ENCODE assay signal across 17 cellular contexts in the genomic region with DNA sequence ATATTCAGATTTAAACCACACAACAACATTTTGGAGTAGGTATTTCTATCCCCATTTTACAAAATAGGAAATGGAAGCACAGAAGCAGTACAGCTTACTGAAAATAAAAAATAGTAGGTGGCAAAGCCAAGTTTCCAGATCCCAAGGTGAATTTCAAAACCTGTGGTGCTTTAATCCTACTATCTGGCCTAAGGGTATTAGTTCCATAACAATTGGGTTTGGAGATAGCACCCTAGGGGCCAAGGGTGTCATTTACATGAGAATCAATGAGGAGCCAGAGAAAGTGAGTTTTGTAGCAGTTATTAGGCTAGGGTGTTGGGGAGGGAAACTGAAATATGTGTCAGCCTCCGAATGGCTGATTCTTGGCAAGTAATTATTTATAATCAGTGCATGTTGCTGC. TPM values are rescaled to one million over a fixed set of nuclear protein-coding genes. Genes with fewer than 3 reads are reported as not detected.
DNase-seq lines count a peak whose midpoint lies in the region; ATAC-seq, FAIRE-seq and TF ChIP-seq lines count a peak whose summit lies in the region.
"Had no signal": no experiment of that assay in that cellular context is flagged by ENCODE, and none has a peak within 500 bp of the region (broad histone marks: within the 10 kb centered on the region; RNA-seq: fewer than 3 reads in every experiment).

No MANE protein-coding gene starts in this region.

- H3K79me2 ChIP-seq in H1 (ENCODE audit: control insufficient read depth in 1 of 2, insufficient read depth in 2 of 2, low read length in 2 of 2) = no peaks in the 10 kb centered on the region

- H3K4ac ChIP-seq in H1 (replicated peaks; ENCODE audit: insufficient read length, low read depth, low read length) = no peak overlapping the region

- H3K9me3 ChIP-seq in HAP-1 (no peaks in the 10 kb centered on the region), H1 (ENCODE audit: insufficient read depth in 2 of 2, low read depth in 1 of 2, low read length in 1 of 2) (no peaks in the 10 kb centered on the region; a peak in 1 of 4 replicates), iPS-20b (ENCODE audit: insufficient read depth, low read depth, low read length) (no peaks in the 10 kb centered on the region)
- H3K9me3 ChIP-seq: BLaER1 had no signal

- no peak overlapping the region for H4K8ac ChIP-seq in H1 (ENCODE audit: extremely low read depth, insufficient read depth, low read length)

- in situ Hi-C loops in HAP-1 (cut with MboI; ENCODE audit: low sequenced_read_pairs) = no loop called here

- DNase-seq in ELF-1 (ENCODE audit: low read depth, low spot score) (peak; percentile 34), HAP-1 (ENCODE audit: low spot score in 2 of 2) (peak; percentile 73 to 82), H1 (ENCODE audit: low read depth in 1 of 2, low spot score in 2 of 2) (no peak), mesothelial cell of epicardium (ENCODE audit: low spot score in 2 of 2, unreplicated experiment in 2 of 2) (no peak), HEK293T (ENCODE audit: extremely low spot score) (no peak), left ventricle myocardium superior (no peak)
- no peak for DNase-seq in activated naive CD4-positive, alpha-beta T cell treated with anti-CD3 and anti-CD28 coated beads, Interleukin-2, amount 50 U/mL, for 72 hours (ENCODE audit: low spot score in 2 of 2)
- DNase-seq: 8988T, AML-193, DMS79, HCEC 1CT, IMR-90, KBM-7 had no signal

- H3K9me3 Mint-ChIP-seq in activated naive CD4-positive, alpha-beta T cell treated with anti-CD3 and anti-CD28 coated beads, Interleukin-2, amount 50 U/mL, for 72 hours = no peaks in the 10 kb centered on the region
- H3K9me3 Mint-ChIP-seq in mesothelial cell of epicardium = peaks cover 3% of the 10 kb centered on the region

- H3K27me3 Mint-ChIP-seq in mesothelial cell of epicardium (ENCODE audit: low read depth) = no peaks in the 10 kb centered on the region

- CTCF ChIA-PET in H1 (lab: Charles Lee; ENCODE audit: partially characterized antibody) (interaction anchor here (1.2 kb wide), 1 partner anchor 24 kb away, joined by 3 read pairs; no protein-coding TSS in a partner anchor), HEK293T (lab: Yijun Ruan, JAX) (no interaction called here)

- H3K4me1 ChIP-seq in HAP-1 = peaks cover 48% of the 10 kb centered on the region
- peaks cover 4 to 11% (median 7%) of the 10 kb centered on the region in 4 experiments; a peak in 6 of 7 replicates for H3K4me1 ChIP-seq in H1 (replicated peaks in 1 of 4; ENCODE audit: control insufficient read depth in 3 of 4, insufficient read depth in 4 of 4, low read length in 3 of 4)
- peaks cover 10% of the 10 kb centered on the region; the same call in 1 of the 2 replicates for H3K4me1 ChIP-seq in iPS-20b (ENCODE audit: insufficient read depth, low read length)
- H3K4me1 ChIP-seq: BLaER1 had no signal

- no peak overlapping the region for H2BK120ac ChIP-seq in H1 (replicated peaks; ENCODE audit: low read depth, low read length)

- no peaks in the 10 kb centered on the region for H3K4me1 Mint-ChIP-seq in mesothelial cell of epicardium

- no peak overlapping the region for H3K14ac ChIP-seq in H1 (ENCODE audit: insufficient read length)

- H3K9ac ChIP-seq in H1 (replicated peaks in 1 of 4; ENCODE audit: extremely low read depth in 1 of 4, low read depth in 3 of 4, low read length in 3 of 4) = no peak overlapping the region
- no peak overlapping the region for H3K9ac ChIP-seq in iPS-20b (ENCODE audit: low read depth, low read length)
- H3K9ac ChIP-seq: BLaER1 had no signal

- no peak overlapping the region for H2AK5ac ChIP-seq in H1 (ENCODE audit: low read depth, low read length)

- H4K5ac ChIP-seq in H1 (ENCODE audit: insufficient read length, low read depth, low read length) = no peak overlapping the region

- no peak overlapping the region for H3K56ac ChIP-seq in H1 (replicated peaks; ENCODE audit: insufficient read length, low read depth, low read length)

- POLR2A ChIA-PET in H1 (lab: Charles Lee; ENCODE audit: partially characterized antibody) (no interaction called here), HEK293T (lab: Yijun Ruan, JAX) (no interaction called here)

- H4K20me1 ChIP-seq in H1 (replicated peaks in 1 of 2; ENCODE audit: control insufficient read depth in 1 of 2, insufficient read depth in 2 of 2, low read length in 2 of 2) = peaks cover 4% of the 10 kb centered on the region in 2 experiments
- H4K20me1 ChIP-seq: BLaER1 had no signal

- no peak overlapping the region for H3K27ac ChIP-seq in H1 (ENCODE audit: low read depth, low read length)
- no peak overlapping the region for H3K27ac ChIP-seq in iPS-20b (ENCODE audit: low read length)
- H3K27ac ChIP-seq: BLaER1 had no signal

- 35% methylated on average over 1 of the region's 1 CpG; no CpG with 5 or more reads in 1 of the 2 experiments for WGBS in H1 (ENCODE audit: extremely low coverage in 1 of 2, insufficient coverage in 1 of 2, insufficient read length in 1 of 2, insufficient replicate concordance in 2 of 2, low coverage in 1 of 2, low lambda C conversion rate in 2 of 2, missing lambda C conversion rate in 1 of 2), 2 experiments

- H3K36me3 Mint-ChIP-seq in activated naive CD4-positive, alpha-beta T cell treated with anti-CD3 and anti-CD28 coated beads, Interleukin-2, amount 50 U/mL, for 72 hours = no peaks in the 10 kb centered on the region
- H3K36me3 Mint-ChIP-seq in mesothelial cell of epicardium = no peaks in the 10 kb centered on the region

- H3K23me2 ChIP-seq in H1 (ENCODE audit: low read depth, low read length) = peaks cover 5% of the 10 kb centered on the region; the same call in 1 of the 2 replicates

- H3K4me3 ChIP-seq in HAP-1 (no peak overlapping the region), H1 (ENCODE audit: extremely low read depth in 1 of 4, insufficient read depth in 2 of 4, low read depth in 3 of 4, low read length in 4 of 4) (peak overlapping the region in 1 of 4 experiments; percentile 39; a peak in 1 of 8 replicates), iPS-20b (ENCODE audit: low read length) (peak overlapping the region; percentile 47; the same call in 1 of the 2 replicates)
- H3K4me3 ChIP-seq: BLaER1 had no signal

- intact Hi-C loops in left ventricle myocardium superior (cut with micrococcal nuclease) = no loop called here

- H3K4me3 Mint-ChIP-seq in mesothelial cell of epicardium = no peak overlapping the region

- peak; percentile 86 for FAIRE-seq in H1 (lab: Jason Lieb, UNC)
- FAIRE-seq: G401.6, HTR-8/SVneo had no signal

- H3K27ac Mint-ChIP-seq in activated naive CD4-positive, alpha-beta T cell treated with anti-CD3 and anti-CD28 coated beads, Interleukin-2, amount 50 U/mL, for 72 hours = no peak overlapping the region
- no peak overlapping the region for H3K27ac Mint-ChIP-seq in mesothelial cell of epicardium

- no peak for ATAC-seq in activated naive CD4-positive, alpha-beta T cell treated with anti-CD3 and anti-CD28 coated beads, Interleukin-2, amount 50 U/mL, for 72 hours
- no peak for ATAC-seq in left ventricle myocardium superior

- TF ChIP-seq CTCF in H1 (IDR thresholded peaks at IDR 0.05; ENCODE audit: control extremely low read depth in 1 of 3, insufficient read depth in 1 of 3, low read depth in 1 of 3, low read length in 3 of 3) (no peak), mesothelial cell of epicardium (IDR thresholded peaks at IDR 0.05; ENCODE audit: unreplicated experiment) (no peak)

- no peak overlapping the region for H3K23ac ChIP-seq in H1 (ENCODE audit: insufficient read length)

- no peaks in the 10 kb centered on the region for H3K79me1 ChIP-seq in H1 (ENCODE audit: low read depth, low read length)

- no peak overlapping the region for H4K91ac ChIP-seq in H1 (replicated peaks; ENCODE audit: insufficient read length, low read length)

- TF ChIP-seq EP300 in H1 (IDR thresholded peaks at IDR 0.05; ENCODE audit: borderline replicate concordance in 1 of 2, low read depth in 2 of 2, low read length in 2 of 2) = no peak

- no peaks in the 10 kb centered on the region for H3K36me3 ChIP-seq in HAP-1 (replicated peaks)
- H3K36me3 ChIP-seq in H1 (ENCODE audit: control insufficient read depth in 2 of 4, insufficient read depth in 4 of 4, low read length in 3 of 4) = no peaks in the 10 kb centered on the region
- no peaks in the 10 kb centered on the region for H3K36me3 ChIP-seq in iPS-20b (ENCODE audit: insufficient read depth, low read depth, low read length)
- H3K36me3 ChIP-seq: BLaER1 had no signal

- no peak for TF ChIP-seq RAD21 in H1 (IDR thresholded peaks at IDR 0.05 in 1 of 2, conservative IDR thresholded peaks at IDR 0.05 in 1 of 2; ENCODE audit: low read depth in 2 of 2, low read length in 2 of 2)

- no peak for TF ChIP-seq POLR2A in H1 (IDR thresholded peaks at IDR 0.05; ENCODE audit: control extremely low read depth in 1 of 2, low read depth in 2 of 2, low read length in 2 of 2)

- no peak overlapping the region for H2BK5ac ChIP-seq in H1 (ENCODE audit: low read depth, low read length)

- no peak overlapping the region for H2BK15ac ChIP-seq in H1 (ENCODE audit: low read length)

- H2AFZ ChIP-seq in H1 (ENCODE audit: low read length) = no peak overlapping the region

- no peaks in the 10 kb centered on the region for H3K27me3 ChIP-seq in HAP-1 (ENCODE audit: low read depth)
- peaks cover 6 to 35% (median 23%) of the 10 kb centered on the region in 4 experiments; a peak in 5 of 7 replicates for H3K27me3 ChIP-seq in H1 (replicated peaks in 1 of 4; ENCODE audit: control insufficient read depth in 3 of 4, extremely low read depth in 1 of 4, insufficient read depth in 3 of 4, low read length in 3 of 4)
- H3K27me3 ChIP-seq in iPS-20b (ENCODE audit: insufficient read depth, low read length) = peaks cover 74% of the 10 kb centered on the region
- H3K27me3 ChIP-seq: BLaER1 had no signal

- no peak overlapping the region for H3K18ac ChIP-seq in H1 (ENCODE audit: extremely low read depth, low read length)

- H2BK20ac ChIP-seq in H1 (ENCODE audit: low read length) = peak overlapping the region; percentile 75; the same call in 1 of the 2 replicates

- no peak overlapping the region for H2BK12ac ChIP-seq in H1 (ENCODE audit: low read depth, low read length)

- H3K4me2 ChIP-seq in H1 (ENCODE audit: insufficient read depth in 1 of 2, low read depth in 2 of 2, low read length in 2 of 2) = peak overlapping the region; percentile 38 to 49
- H3K4me2 ChIP-seq: BLaER1 had no signal

TF ChIP-seq in HEK293T, 16 proteins besides CTCF, POLR2A, EP300 and RAD21 (continues in another document):
- no peak for TF ChIP-seq CTBP1 (IDR thresholded peaks at IDR 0.05; ENCODE audit: borderline replicate concordance)

RNA-seq across cellular contexts. Expression of gene OSBPL6, which starts 24.9 kb away (rescaled TPM):
- 5.6 and 7.2 TPM in 2 replicates for total RNA-seq in H1 (2021; fragmentation: NEBNext Ultra II Directional; extraction: Animal tissue kit (Norgen Biotek cat#: 25700))
- 1.5 and 1.7 TPM in 2 replicates for polyA plus RNA-seq in H1 (2011; rRNA removed)
- polyA plus RNA-seq in H1 (2011; cell fraction: cytosol; rRNA removed) = 2.5 TPM
- 3.5 TPM for polyA plus RNA-seq in H1 (2011; cell fraction: nucleus; rRNA removed)
- 2.9 to 4.0 TPM (median 3.6 TPM) in 4 replicates for polyA plus RNA-seq in H1 (2012, experiment 1 of 2)
- 0.13 TPM for polyA plus RNA-seq in H1 (2012, experiment 2 of 2)
- 3.1 TPM for polyA plus RNA-seq in H1 (2013, experiment 1 of 2)
- 2.9 TPM for polyA plus RNA-seq in H1 (2013, experiment 2 of 2)
- polyA minus RNA-seq in H1 (2011; rRNA and poly(A)+ RNA removed) = 6.0 and 7.0 TPM in 2 replicates
- polyA minus RNA-seq in H1 (2011; cell fraction: cytosol; rRNA and poly(A)+ RNA removed) = 7.1 TPM
- 12.2 TPM for polyA minus RNA-seq in H1 (2011; cell fraction: nucleus; rRNA and poly(A)+ RNA removed)
- 1 to 10 TPM in 1 of 2 donors, under 1 TPM in 1; 0.52 to 2.0 TPM for total RNA-seq in activated naive CD4-positive, alpha-beta T cell treated with anti-CD3 and anti-CD28 coated beads, Interleukin-2, amount 50 U/mL, for 72 hours
- 2.1 to 3.1 TPM (median 2.8 TPM) in 3 replicates for total RNA-seq in mesothelial cell of epicardium
- 4.6 TPM for total RNA-seq in left ventricle myocardium superior

Comparison
In these comparisons a context has a peak if more than half of its experiments do, and no peak if none do; other contexts are left out.
1. DNase-seq: peak in ELF-1 (single experiment) and HAP-1 (2 of 2); none in H1 (0 of 2), activated naive CD4-positive, alpha-beta T cell treated with anti-CD3 and anti-CD28 coated beads, Interleukin-2, amount 50 U/mL, for 72 hours (0 of 2), mesothelial cell of epicardium (0 of 2), HEK293T (single experiment) and left ventricle myocardium superior (single experiment).